12 cellular contexts compared by ENCODE assay signal in the genomic region with DNA sequence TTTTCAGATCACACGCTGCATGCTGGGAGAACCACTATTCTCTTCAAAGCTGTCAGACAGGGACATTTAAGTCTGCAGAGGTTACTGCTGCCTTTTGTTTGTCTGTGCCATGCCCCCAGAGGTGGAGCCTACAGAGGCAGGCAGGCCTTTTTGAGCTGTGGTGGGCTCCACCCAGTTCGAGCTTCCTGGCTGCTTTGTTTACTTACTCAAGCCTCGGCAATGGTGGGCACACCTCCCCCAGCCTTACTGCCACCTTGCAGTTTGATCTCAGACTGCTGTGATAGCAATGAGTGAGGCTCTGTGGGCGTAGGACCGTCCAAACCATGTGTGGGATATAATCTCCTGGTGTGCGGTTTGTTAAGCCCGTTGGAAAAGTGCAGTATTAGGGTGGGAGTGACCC. TPM values are rescaled to one million over a fixed set of nuclear protein-coding genes. Genes with fewer than 3 reads are reported as not detected.
A peak's percentile ranks its signal among the peaks of the same experiment; 100 is the strongest.
DNase-seq lines count a peak whose midpoint lies in the region; ATAC-seq and TF ChIP-seq lines count a peak whose summit lies in the region.
"Not testable (repeated sequence)": the region's sequence is repeated elsewhere in the genome, so short reads cannot be mapped to it uniquely, and the experiment has no call there.
"Had no signal": no experiment of that assay in that cellular context is flagged by ENCODE, and none has a peak within 500 bp of the region (broad histone marks: within the 10 kb centered on the region; RNA-seq: fewer than 3 reads in every experiment).

No MANE protein-coding gene starts in this region.

- H3K4me3 Mint-ChIP-seq in CD4-positive, alpha-beta T cell; activated CD8-positive, alpha-beta T cell treated with anti-CD3 and anti-CD28 coated beads for 36 hours; activated naive CD8-positive, alpha-beta T cell; natural killer cell treated with Interleukin-12 subunit alpha and Interleukin-12 subunit beta and Interleukin-15 and Interleukin-18, amount 100 ng/mL, for 72 hours: not testable (repeated sequence)
- peak overlapping the region in 1 of 3 donors; percentile 46 for H3K4me3 Mint-ChIP-seq in T-cell
- peak overlapping the region; percentile 38 to 63 (median 58) for H3K4me3 Mint-ChIP-seq in immature natural killer cell

- POLR2A ChIA-PET in CD4-positive, alpha-beta T cell (lab: Charles Lee): interaction anchor here (0.7 kb wide), 1 partner anchor 22 kb away, joined by 3 read pairs; no protein-coding TSS in a partner anchor
- POLR2A ChIA-PET in T-cell (lab: Charles Lee); activated CD8-positive, alpha-beta T cell treated with anti-CD3 and anti-CD28 coated beads for 36 hours (lab: Charles Lee): not testable (repeated sequence)

- intact Hi-C loops in CD4-positive, alpha-beta T cell (cut with DNase I, micrococcal nuclease); activated CD8-positive, alpha-beta T cell treated with anti-CD3 and anti-CD28 coated beads for 36 hours (cut with micrococcal nuclease): not testable (repeated sequence)

- not testable (repeated sequence) for H3K27me3 Mint-ChIP-seq in CD4-positive, alpha-beta T cell; T-cell; activated CD8-positive, alpha-beta T cell treated with anti-CD3 and anti-CD28 coated beads for 36 hours; activated naive CD8-positive, alpha-beta T cell; immature natural killer cell (ENCODE audit: low read depth in 3 of 3); natural killer cell treated with Interleukin-12 subunit alpha and Interleukin-12 subunit beta and Interleukin-15 and Interleukin-18, amount 100 ng/mL, for 72 hours

- DNase-seq in CD4-positive, alpha-beta T cell: peak in 6 of 10 experiments; percentile 19 to 53 (median 29)
- DNase-seq in T-cell (peak; percentile 11 to 77 (median 47)), activated T-helper 1 cell treated with Interleukin-2 at 50 U/mL for 16 hours (ENCODE audit: low read depth) (peak; percentile 34), immature natural killer cell (peak; percentile 50 to 66 (median 53))
- DNase-seq in activated CD8-positive, alpha-beta T cell treated with anti-CD3 and anti-CD28 coated beads for 36 hours; natural killer cell treated with Interleukin-12 subunit alpha and Interleukin-12 subunit beta and Interleukin-15 and Interleukin-18, amount 100 ng/mL, for 72 hours (ENCODE audit: low spot score): not testable (repeated sequence)

- ATAC-seq in CD4-positive, alpha-beta T cell (ENCODE audit: poor library complexity); activated CD8-positive, alpha-beta T cell treated with anti-CD3 and anti-CD28 coated beads for 36 hours; natural killer cell treated with Interleukin-12 subunit alpha and Interleukin-12 subunit beta and Interleukin-15 and Interleukin-18, amount 100 ng/mL, for 72 hours: not testable (repeated sequence)
- ATAC-seq in T-cell (replicated peaks in 1 of 4): peak in 1 of 4 experiments; percentile 56

- not testable (repeated sequence) for H3K9me3 ChIP-seq in CD4-positive, alpha-beta T cell (ENCODE audit: control insufficient read depth, low read length)

- CTCF ChIA-PET in CD4-positive, alpha-beta T cell (lab: Charles Lee); activated CD8-positive, alpha-beta T cell treated with anti-CD3 and anti-CD28 coated beads for 36 hours (lab: Charles Lee): not testable (repeated sequence)
- CTCF ChIA-PET in T-cell (lab: Charles Lee): interaction anchor here in 1 of 2 donors (0.9 kb wide), 1 partner anchor 104 kb away, joined by 3 read pairs; no protein-coding TSS in a partner anchor

- H3K4me1 Mint-ChIP-seq in CD4-positive, alpha-beta T cell (ENCODE audit: low read depth): peaks cover 36% of the 10 kb centered on the region
- H3K4me1 Mint-ChIP-seq in T-cell (peaks cover 44 to 52% (median 49%) of the 10 kb centered on the region in 3 donors), immature natural killer cell (peaks cover 40 to 44% of the 10 kb centered on the region in 2 donors)
- H3K4me1 Mint-ChIP-seq in activated CD8-positive, alpha-beta T cell treated with anti-CD3 and anti-CD28 coated beads for 36 hours (ENCODE audit: low read depth): peaks cover 35% of the 10 kb centered on the region
- peaks cover 46% of the 10 kb centered on the region for H3K4me1 Mint-ChIP-seq in activated naive CD8-positive, alpha-beta T cell (ENCODE audit: low read depth)
- peaks cover 21 to 25% of the 10 kb centered on the region in 2 donors for H3K4me1 Mint-ChIP-seq in natural killer cell treated with Interleukin-12 subunit alpha and Interleukin-12 subunit beta and Interleukin-15 and Interleukin-18, amount 100 ng/mL, for 72 hours (ENCODE audit: low read depth in 2 of 2)

- TF ChIP-seq CTCF in CD4-positive, alpha-beta T cell (IDR thresholded peaks at IDR 0.05); activated CD8-positive, alpha-beta T cell treated with anti-CD3 and anti-CD28 coated beads for 36 hours (IDR thresholded peaks at IDR 0.05): not testable (repeated sequence)

- not testable (repeated sequence) for H3K27ac ChIP-seq in CD4-positive, alpha-beta T cell (ENCODE audit: low read depth, low read length)

- H3K36me3 Mint-ChIP-seq in CD4-positive, alpha-beta T cell (ENCODE audit: low read depth): peaks cover 14% of the 10 kb centered on the region
- H3K36me3 Mint-ChIP-seq in T-cell (peaks cover 20% of the 10 kb centered on the region), immature natural killer cell (peaks cover 7 to 20% (median 17%) of the 10 kb centered on the region in 3 donors)
- H3K36me3 Mint-ChIP-seq in activated CD8-positive, alpha-beta T cell treated with anti-CD3 and anti-CD28 coated beads for 36 hours (ENCODE audit: low read depth): peaks cover 58% of the 10 kb centered on the region
- peaks cover 29% of the 10 kb centered on the region for H3K36me3 Mint-ChIP-seq in activated naive CD8-positive, alpha-beta T cell
- peaks cover 21% of the 10 kb centered on the region for H3K36me3 Mint-ChIP-seq in natural killer cell treated with Interleukin-12 subunit alpha and Interleukin-12 subunit beta and Interleukin-15 and Interleukin-18, amount 100 ng/mL, for 72 hours

- H3K27ac Mint-ChIP-seq in CD4-positive, alpha-beta T cell: not testable (repeated sequence)
- H3K27ac Mint-ChIP-seq in T-cell: peak overlapping the region; percentile 56 to 69
- peak overlapping the region; percentile 23 for H3K27ac Mint-ChIP-seq in activated CD8-positive, alpha-beta T cell treated with anti-CD3 and anti-CD28 coated beads for 36 hours
- peak overlapping the region; percentile 76 for H3K27ac Mint-ChIP-seq in activated naive CD8-positive, alpha-beta T cell
- peak overlapping the region; percentile 65 to 91 (median 80) for H3K27ac Mint-ChIP-seq in immature natural killer cell
- H3K27ac Mint-ChIP-seq in natural killer cell treated with Interleukin-12 subunit alpha and Interleukin-12 subunit beta and Interleukin-15 and Interleukin-18, amount 100 ng/mL, for 72 hours: peak overlapping the region; percentile 28 to 74

- not testable (repeated sequence) for H3K9me3 Mint-ChIP-seq in CD4-positive, alpha-beta T cell; activated naive CD8-positive, alpha-beta T cell (ENCODE audit: low read depth)
- H3K9me3 Mint-ChIP-seq in T-cell (peaks cover 9 to 20% (median 18%) of the 10 kb centered on the region in 3 donors), immature natural killer cell (peaks cover 2 to 13% (median 9%) of the 10 kb centered on the region in 6 donors)
- peaks cover 29% of the 10 kb centered on the region for H3K9me3 Mint-ChIP-seq in activated CD8-positive, alpha-beta T cell treated with anti-CD3 and anti-CD28 coated beads for 36 hours
- H3K9me3 Mint-ChIP-seq in natural killer cell treated with Interleukin-12 subunit alpha and Interleukin-12 subunit beta and Interleukin-15 and Interleukin-18, amount 100 ng/mL, for 72 hours: peaks cover 20% of the 10 kb centered on the region

- not testable (repeated sequence) for H3K27me3 ChIP-seq in CD4-positive, alpha-beta T cell (ENCODE audit: control insufficient read depth, insufficient read depth, low read length)

RNA-seq across cellular contexts. Expression of a gene that starts 42.3 kb away (rescaled TPM):
- 1 to 10 TPM; 6.3 to 7.3 TPM for total RNA-seq in CD4-positive, alpha-beta T cell
- total RNA-seq in T-cell: 10 to 100 TPM; 39.9 to 53.0 (median 47.3) TPM
- 10 to 100 TPM; 42.8 to 43.9 TPM for total RNA-seq in activated CD8-positive, alpha-beta T cell treated with anti-CD3 and anti-CD28 coated beads for 36 hours
- polyA plus RNA-seq in immature natural killer cell: 100 to 1,000 TPM; 105 to 210 (median 125) TPM
- 10 to 100 TPM; 10.9 to 17.7 TPM for total RNA-seq in natural killer cell treated with Interleukin-12 subunit alpha and Interleukin-12 subunit beta and Interleukin-15 and Interleukin-18, amount 100 ng/mL, for 72 hours
- total RNA-seq: A172, Calu3, Daoy, H1, HT-29 had no signal
- polyA plus RNA-seq: H1 had no signal
